ENCODE assay signal across 10 cellular contexts in the genomic region with DNA sequence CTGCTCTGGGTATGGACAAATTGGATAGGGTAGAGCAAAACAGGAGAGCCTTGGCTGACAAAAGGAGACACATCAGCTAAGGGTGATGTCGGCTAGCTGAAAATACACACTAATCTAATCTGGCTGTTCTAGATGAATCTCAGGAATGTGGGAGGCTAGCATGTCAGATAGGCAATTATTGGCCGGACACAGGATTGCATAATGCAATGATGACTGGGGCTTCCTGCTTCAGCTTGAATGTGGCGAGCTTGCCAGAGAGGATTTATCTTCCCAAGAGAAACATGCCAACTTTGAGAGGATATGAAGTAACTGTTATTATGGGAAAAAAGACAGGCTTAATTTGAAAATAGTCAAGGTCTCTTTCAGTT.
A peak's percentile ranks its signal among the peaks of the same experiment; 100 is the strongest.
DNase-seq lines count a peak whose midpoint lies in the region; ATAC-seq and TF ChIP-seq lines count a peak whose summit lies in the region.
"Had no signal": no experiment of that assay in that cellular context is flagged by ENCODE, and none has a peak within 500 bp of the region (broad histone marks: within the 10 kb centered on the region; RNA-seq: fewer than 3 reads in every experiment).

No MANE protein-coding gene starts in this region.

- H3K36me3 ChIP-seq in tibial nerve: no peaks in the 10 kb centered on the region
- H3K36me3 ChIP-seq: HAP-1 had no signal

- in situ Hi-C loops in KBM-7 (cut with MboI; ENCODE audit: low pct_unique_long_range_greater_than_20kb, low sequenced_read_pairs): no loop called here

- H3K9me3 ChIP-seq in tibial nerve: no peaks in the 10 kb centered on the region
- H3K9me3 ChIP-seq: HAP-1 had no signal

- no peaks in the 10 kb centered on the region for H3K27me3 ChIP-seq in tibial nerve

- TF ChIP-seq EP300 in tibial nerve (IDR thresholded peaks at IDR 0.05): peak; percentile 61 to 97

- no peak overlapping the region for H3K4me3 ChIP-seq in tibial nerve
- H3K4me3 ChIP-seq: HAP-1 had no signal

- H3K4me1 Mint-ChIP-seq in activated CD4-positive, alpha-beta T cell treated with anti-CD3 and anti-CD28 coated beads, Interleukin-2, amount 10 ng/mL, durations not matched to agents 7 days and 5 days: peaks cover 17% of the 10 kb centered on the region
- H3K4me1 Mint-ChIP-seq in natural killer cell treated with Interleukin-12 subunit alpha and Interleukin-12 subunit beta and Interleukin-15 and Interleukin-18, amount 100 ng/mL, for 72 hours (ENCODE audit: low read depth in 2 of 2): peaks cover 12 to 21% of the 10 kb centered on the region in 2 donors

- peak overlapping the region; percentile 61 to 86 (median 74) for H3K27ac ChIP-seq in tibial nerve

- POLR2A ChIA-PET in activated CD4-positive, alpha-beta T cell treated with anti-CD3 and anti-CD28 coated beads, Interleukin-2, amount 10 ng/mL, durations not matched to agents 7 days and 5 days (lab: Charles Lee): no interaction called here

- H3K9me3 Mint-ChIP-seq in activated CD4-positive, alpha-beta T cell treated with anti-CD3 and anti-CD28 coated beads, Interleukin-2, amount 10 ng/mL, durations not matched to agents 7 days and 5 days: peaks cover 4% of the 10 kb centered on the region
- no peaks in the 10 kb centered on the region for H3K9me3 Mint-ChIP-seq in natural killer cell treated with Interleukin-12 subunit alpha and Interleukin-12 subunit beta and Interleukin-15 and Interleukin-18, amount 100 ng/mL, for 72 hours
- H3K9me3 Mint-ChIP-seq: immature natural killer cell had no signal

- peak; percentile 68 for DNase-seq in KBM-7
- DNase-seq in brain pericyte (ENCODE audit: low read depth, low spot score): peak; percentile 47
- DNase-seq in left kidney (ENCODE audit: low read depth, low spot score): peak; percentile 75
- DNase-seq in tibial nerve (ENCODE audit: low spot score in 2 of 2): peak; percentile 65 to 92
- DNase-seq in activated CD4-positive, alpha-beta T cell treated with anti-CD3 and anti-CD28 coated beads, Interleukin-2, amount 10 ng/mL, durations not matched to agents 7 days and 5 days: no peak
- DNase-seq in natural killer cell treated with Interleukin-12 subunit alpha and Interleukin-12 subunit beta and Interleukin-15 and Interleukin-18, amount 100 ng/mL, for 72 hours (ENCODE audit: low spot score): no peak
- no peak for DNase-seq in RPMI8226
- DNase-seq: immature natural killer cell had no signal

- H3K4me1 ChIP-seq in tibial nerve: peaks cover 0 to 35% (median 8%) of the 10 kb centered on the region in 4 donors
- H3K4me1 ChIP-seq: HAP-1 had no signal

- H3K36me3 Mint-ChIP-seq in activated CD4-positive, alpha-beta T cell treated with anti-CD3 and anti-CD28 coated beads, Interleukin-2, amount 10 ng/mL, durations not matched to agents 7 days and 5 days (ENCODE audit: low read depth): no peaks in the 10 kb centered on the region
- H3K36me3 Mint-ChIP-seq in natural killer cell treated with Interleukin-12 subunit alpha and Interleukin-12 subunit beta and Interleukin-15 and Interleukin-18, amount 100 ng/mL, for 72 hours: no peaks in the 10 kb centered on the region
- H3K36me3 Mint-ChIP-seq: immature natural killer cell had no signal

- no peak overlapping the region for H3K27ac Mint-ChIP-seq in activated CD4-positive, alpha-beta T cell treated with anti-CD3 and anti-CD28 coated beads, Interleukin-2, amount 10 ng/mL, durations not matched to agents 7 days and 5 days
- no peak overlapping the region for H3K27ac Mint-ChIP-seq in natural killer cell treated with Interleukin-12 subunit alpha and Interleukin-12 subunit beta and Interleukin-15 and Interleukin-18, amount 100 ng/mL, for 72 hours

- no peak for TF ChIP-seq CTCF in tibial nerve (IDR thresholded peaks at IDR 0.05)

- no peak overlapping the region for H3K4me3 Mint-ChIP-seq in activated CD4-positive, alpha-beta T cell treated with anti-CD3 and anti-CD28 coated beads, Interleukin-2, amount 10 ng/mL, durations not matched to agents 7 days and 5 days
- H3K4me3 Mint-ChIP-seq in natural killer cell treated with Interleukin-12 subunit alpha and Interleukin-12 subunit beta and Interleukin-15 and Interleukin-18, amount 100 ng/mL, for 72 hours: no peak overlapping the region
- H3K4me3 Mint-ChIP-seq: immature natural killer cell had no signal

- TF ChIP-seq POLR2A in tibial nerve (IDR thresholded peaks at IDR 0.05): no peak

- CTCF ChIA-PET in activated CD4-positive, alpha-beta T cell treated with anti-CD3 and anti-CD28 coated beads, Interleukin-2, amount 10 ng/mL, durations not matched to agents 7 days and 5 days (lab: Charles Lee): no interaction called here

- WGBS in tibial nerve, 2 donors: 2 to 11% methylated on average over 3 of the region's 3 CpGs

- no peak for ATAC-seq in natural killer cell treated with Interleukin-12 subunit alpha and Interleukin-12 subunit beta and Interleukin-15 and Interleukin-18, amount 100 ng/mL, for 72 hours
- ATAC-seq in HG03460 (IDR thresholded peaks at IDR 0.05; ENCODE audit: unreplicated experiment): no peak

- peaks cover 10% of the 10 kb centered on the region for H3K27me3 Mint-ChIP-seq in activated CD4-positive, alpha-beta T cell treated with anti-CD3 and anti-CD28 coated beads, Interleukin-2, amount 10 ng/mL, durations not matched to agents 7 days and 5 days
- peaks cover 0 to 11% of the 10 kb centered on the region in 2 donors for H3K27me3 Mint-ChIP-seq in natural killer cell treated with Interleukin-12 subunit alpha and Interleukin-12 subunit beta and Interleukin-15 and Interleukin-18, amount 100 ng/mL, for 72 hours

Comparison
In these comparisons a context has a peak if more than half of its experiments do, and no peak if none do; other contexts are left out.
1. DNase-seq: peak in KBM-7 (single experiment), brain pericyte (single experiment), left kidney (single experiment) and tibial nerve (2 of 2); none in activated CD4-positive, alpha-beta T cell treated with anti-CD3 and anti-CD28 coated beads, Interleukin-2, amount 10 ng/mL, durations not matched to agents 7 days and 5 days (single experiment), natural killer cell treated with Interleukin-12 subunit alpha and Interleukin-12 subunit beta and Interleukin-15 and Interleukin-18, amount 100 ng/mL, for 72 hours (single experiment) and RPMI8226 (single experiment).